In the genomic region with DNA sequence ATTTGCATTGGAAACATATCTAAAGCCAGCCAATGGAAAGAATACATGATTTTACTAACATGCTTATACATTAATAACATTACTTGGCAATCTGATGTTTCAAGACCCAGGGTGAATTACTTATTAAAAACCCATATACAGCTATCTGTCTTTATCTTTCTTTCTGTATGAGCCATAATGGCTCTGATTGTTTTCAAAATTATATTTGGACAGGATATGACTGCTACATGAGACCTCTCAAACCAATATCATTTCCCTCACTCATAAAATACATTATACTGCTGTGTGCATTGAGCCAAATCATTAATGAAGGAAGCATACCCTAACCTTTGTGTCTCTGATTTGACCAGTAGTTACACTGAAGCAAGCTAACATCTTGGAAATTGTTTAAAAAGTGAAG, we compare ENCODE assay signal across 20 cellular contexts.
DNase-seq lines count a peak whose midpoint lies in the region; ATAC-seq and TF ChIP-seq lines count a peak whose summit lies in the region.
"Had no signal": no experiment of that assay in that cellular context is flagged by ENCODE, and none has a peak within 500 bp of the region (broad histone marks: within the 10 kb centered on the region; RNA-seq: fewer than 3 reads in every experiment).

No MANE protein-coding gene starts in this region.

- H3K27ac Mint-ChIP-seq in stimulated activated memory B cell treated with anti-CD40 and anti-IgM and Interleukin-4, amounts not matched to agents 10 μg/mL and 1 μg/mL and 100 μg/mL, for 72 hours = no peak overlapping the region
- H3K27ac Mint-ChIP-seq: B cell; CD8-positive, alpha-beta T cell; IgD-negative memory B cell had no signal

- no peak overlapping the region for H3K9ac ChIP-seq in SK-N-SH
- H3K9ac ChIP-seq: BLaER1 treated with 17β-estradiol and CSF1 and Interleukin-3, amounts not matched to agents 10 nM and 100 nM; GM23248 had no signal

- H3K4me3 Mint-ChIP-seq in stimulated activated memory B cell treated with anti-CD40 and anti-IgM and Interleukin-4, amounts not matched to agents 10 μg/mL and 1 μg/mL and 100 μg/mL, for 72 hours = no peak overlapping the region
- H3K4me3 Mint-ChIP-seq: B cell; CD8-positive, alpha-beta T cell; IgD-negative memory B cell had no signal

- H3K36me3 ChIP-seq in SK-N-SH (replicated peaks in 1 of 2; ENCODE audit: control insufficient read depth in 1 of 2, insufficient read depth in 2 of 2, low read length in 1 of 2) (no peaks in the 10 kb centered on the region), osteoblast (ENCODE audit: insufficient read depth, low read length) (no peaks in the 10 kb centered on the region)
- H3K36me3 ChIP-seq: BLaER1 treated with 17β-estradiol and CSF1 and Interleukin-3, amounts not matched to agents 10 nM and 100 nM had no signal

- no peaks in the 10 kb centered on the region for H4K20me1 ChIP-seq in SK-N-SH (ENCODE audit: insufficient read depth)
- no peaks in the 10 kb centered on the region for H4K20me1 ChIP-seq in osteoblast (ENCODE audit: insufficient read depth, low read length)
- H4K20me1 ChIP-seq: BLaER1 treated with 17β-estradiol and CSF1 and Interleukin-3, amounts not matched to agents 10 nM and 100 nM had no signal

- H3K9me3 ChIP-seq in SK-N-SH = no peaks in the 10 kb centered on the region
- no peaks in the 10 kb centered on the region for H3K9me3 ChIP-seq in osteoblast (ENCODE audit: low read depth, low read length)
- H3K9me3 ChIP-seq: BLaER1 treated with 17β-estradiol and CSF1 and Interleukin-3, amounts not matched to agents 10 nM and 100 nM had no signal

- H3K27ac ChIP-seq in SK-N-SH (ENCODE audit: low read depth in 2 of 2, low read length in 1 of 2) (peak overlapping the region in 1 of 2 experiments; percentile 9; a peak in 1 of 4 replicates), osteoblast (ENCODE audit: low read depth, low read length) (no peak overlapping the region)
- H3K27ac ChIP-seq: BLaER1 treated with 17β-estradiol and CSF1 and Interleukin-3, amounts not matched to agents 10 nM and 100 nM; GM23248 had no signal

- no peak overlapping the region for H3K4me3 ChIP-seq in SK-N-SH (ENCODE audit: low read depth in 2 of 2, low read length in 1 of 2)
- H3K4me3 ChIP-seq in osteoblast (ENCODE audit: insufficient read depth, low read length) = no peak overlapping the region
- H3K4me3 ChIP-seq: BLaER1 treated with 17β-estradiol and CSF1 and Interleukin-3, amounts not matched to agents 10 nM and 100 nM; GM23248 had no signal

- POLR2A ChIA-PET in SK-N-SH (lab: Yijun Ruan, JAX) = no interaction called here

- no peaks in the 10 kb centered on the region for H3K27me3 Mint-ChIP-seq in stimulated activated memory B cell treated with anti-CD40 and anti-IgM and Interleukin-4, amounts not matched to agents 10 μg/mL and 1 μg/mL and 100 μg/mL, for 72 hours
- H3K27me3 Mint-ChIP-seq: B cell, IgD-negative memory B cell had no signal

- peaks cover 3 to 10% of the 10 kb centered on the region in 2 experiments; a peak in 2 of 4 replicates for H3K4me1 ChIP-seq in SK-N-SH (ENCODE audit: control insufficient read depth in 1 of 2, insufficient read depth in 2 of 2, low read depth in 1 of 2, low read length in 1 of 2)
- H3K4me1 ChIP-seq in osteoblast (ENCODE audit: insufficient read depth, low read length) = no peaks in the 10 kb centered on the region
- H3K4me1 ChIP-seq: BLaER1 treated with 17β-estradiol and CSF1 and Interleukin-3, amounts not matched to agents 10 nM and 100 nM had no signal

- H3K27me3 ChIP-seq in SK-N-SH (ENCODE audit: insufficient read depth) (no peaks in the 10 kb centered on the region), osteoblast (ENCODE audit: insufficient read depth, low read length) (no peaks in the 10 kb centered on the region)
- H3K27me3 ChIP-seq: BLaER1 treated with 17β-estradiol and CSF1 and Interleukin-3, amounts not matched to agents 10 nM and 100 nM had no signal

- H3K36me3 Mint-ChIP-seq in stimulated activated memory B cell treated with anti-CD40 and anti-IgM and Interleukin-4, amounts not matched to agents 10 μg/mL and 1 μg/mL and 100 μg/mL, for 72 hours = no peaks in the 10 kb centered on the region
- H3K36me3 Mint-ChIP-seq: CD8-positive, alpha-beta T cell had no signal

- peaks cover 7% of the 10 kb centered on the region for H3K9me3 Mint-ChIP-seq in stimulated activated memory B cell treated with anti-CD40 and anti-IgM and Interleukin-4, amounts not matched to agents 10 μg/mL and 1 μg/mL and 100 μg/mL, for 72 hours

- no peaks in the 10 kb centered on the region for H3K79me2 ChIP-seq in SK-N-SH (ENCODE audit: insufficient read depth)
- H3K79me2 ChIP-seq in osteoblast (ENCODE audit: insufficient read depth, low read length) = no peaks in the 10 kb centered on the region

- H3K9me2 ChIP-seq in SK-N-SH = no peaks in the 10 kb centered on the region

- H2AFZ ChIP-seq in SK-N-SH (ENCODE audit: low read depth) = no peak overlapping the region
- H2AFZ ChIP-seq in osteoblast (ENCODE audit: low read length) = peak overlapping the region; percentile 32
- H2AFZ ChIP-seq: GM23248 had no signal

- CTCF ChIA-PET in SK-N-SH (lab: Yijun Ruan, JAX) = no interaction called here

- TF ChIP-seq CTCF in SK-N-SH (IDR thresholded peaks at IDR 0.05) = no peak
- no peak for TF ChIP-seq CTCF in osteoblast (IDR thresholded peaks at IDR 0.05; ENCODE audit: extremely low read depth, low read depth, low read length)

- no peaks in the 10 kb centered on the region for H3F3A ChIP-seq in SK-N-SH (replicated peaks; ENCODE audit: insufficient read depth)

- DNase-seq in COLO829 (ENCODE audit: low spot score) (peak; percentile 14), HT1080 (ENCODE audit: low read depth) (peak; percentile 10), SK-N-SH (peak; percentile 3), osteoblast (ENCODE audit: insufficient read length, low spot score, missing footprints) (no peak), AG08395 (ENCODE audit: low spot score) (no peak)
- DNase-seq: 8988T; CD8-positive, alpha-beta T cell; COR-L47; DMS 273 treated with DMSO at 0.1 percent for 48 hours; DMS53; DND-41; EL; GM23248; HCEC 1CT had no signal

- no peak for ATAC-seq in GM21737 (IDR thresholded peaks at IDR 0.05; ENCODE audit: unreplicated experiment)
- ATAC-seq in stimulated activated memory B cell treated with anti-CD40 and anti-IgM and Interleukin-4, amounts not matched to agents 10 μg/mL and 1 μg/mL and 100 μg/mL, for 72 hours = no peak
- ATAC-seq: CD8-positive, alpha-beta T cell; HepG2 had no signal

- H3K4me2 ChIP-seq in SK-N-SH (no peak overlapping the region), osteoblast (ENCODE audit: insufficient read depth, low read length) (no peak overlapping the region)
- H3K4me2 ChIP-seq: BLaER1 treated with 17β-estradiol and CSF1 and Interleukin-3, amounts not matched to agents 10 nM and 100 nM had no signal

- TF ChIP-seq EP300 in SK-N-SH (IDR thresholded peaks at IDR 0.05; ENCODE audit: borderline replicate concordance in 1 of 2, low read depth in 1 of 2, low read length in 1 of 2) = peak in 1 of 2 experiments; percentile 69; a peak in 1 of 4 replicates

- no peak for TF ChIP-seq RAD21 in SK-N-SH (IDR thresholded peaks at IDR 0.05; ENCODE audit: low read length)

- no peaks in the 10 kb centered on the region for H3K4me1 Mint-ChIP-seq in stimulated activated memory B cell treated with anti-CD40 and anti-IgM and Interleukin-4, amounts not matched to agents 10 μg/mL and 1 μg/mL and 100 μg/mL, for 72 hours
- H3K4me1 Mint-ChIP-seq: B cell, IgD-negative memory B cell had no signal

TF ChIP-seq in SK-N-SH, 30 proteins besides CTCF, POLR2A, EP300 and RAD21:
- TF ChIP-seq TCF12 (IDR thresholded peaks at IDR 0.05) (no peak), MEF2A (IDR thresholded peaks at IDR 0.05; ENCODE audit: borderline replicate concordance, low read depth) (no peak), TEAD4 (IDR thresholded peaks at IDR 0.05; ENCODE audit: borderline replicate concordance, insufficient read depth) (no peak), JUND (IDR thresholded peaks at IDR 0.05) (no peak), GATA2 (CRISPR knock-in tag; IDR thresholded peaks at IDR 0.05) (no peak), SIN3A (IDR thresholded peaks at IDR 0.05; ENCODE audit: borderline replicate concordance, low read depth, low read length) (no peak), MXI1 (IDR thresholded peaks at IDR 0.05; ENCODE audit: low read depth, low read length) (no peak), NFIC (IDR thresholded peaks at IDR 0.05; ENCODE audit: borderline replicate concordance) (no peak), RXRA (IDR thresholded peaks at IDR 0.05; ENCODE audit: borderline replicate concordance, low read depth) (no peak)
- TF ChIP-seq, protein P1, sequence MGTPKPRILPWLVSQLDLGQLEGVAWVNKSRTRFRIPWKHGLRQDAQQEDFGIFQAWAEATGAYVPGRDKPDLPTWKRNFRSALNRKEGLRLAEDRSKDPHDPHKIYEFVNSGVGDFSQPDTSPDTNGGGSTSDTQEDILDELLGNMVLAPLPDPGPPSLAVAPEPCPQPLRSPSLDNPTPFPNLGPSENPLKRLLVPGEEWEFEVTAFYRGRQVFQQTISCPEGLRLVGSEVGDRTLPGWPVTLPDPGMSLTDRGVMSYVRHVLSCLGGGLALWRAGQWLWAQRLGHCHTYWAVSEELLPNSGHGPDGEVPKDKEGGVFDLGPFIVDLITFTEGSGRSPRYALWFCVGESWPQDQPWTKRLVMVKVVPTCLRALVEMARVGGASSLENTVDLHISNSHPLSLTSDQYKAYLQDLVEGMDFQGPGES (IDR thresholded peaks at IDR 0.05; ENCODE audit: low read depth, low read length) = no peak
- TF ChIP-seq, protein P2, sequence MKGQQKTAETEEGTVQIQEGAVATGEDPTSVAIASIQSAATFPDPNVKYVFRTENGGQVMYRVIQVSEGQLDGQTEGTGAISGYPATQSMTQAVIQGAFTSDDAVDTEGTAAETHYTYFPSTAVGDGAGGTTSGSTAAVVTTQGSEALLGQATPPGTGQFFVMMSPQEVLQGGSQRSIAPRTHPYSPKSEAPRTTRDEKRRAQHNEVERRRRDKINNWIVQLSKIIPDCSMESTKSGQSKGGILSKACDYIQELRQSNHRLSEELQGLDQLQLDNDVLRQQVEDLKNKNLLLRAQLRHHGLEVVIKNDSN (IDR thresholded peaks at IDR 0.05; ENCODE audit: borderline replicate concordance, low read depth) = no peak
- TF ChIP-seq, protein P3, sequence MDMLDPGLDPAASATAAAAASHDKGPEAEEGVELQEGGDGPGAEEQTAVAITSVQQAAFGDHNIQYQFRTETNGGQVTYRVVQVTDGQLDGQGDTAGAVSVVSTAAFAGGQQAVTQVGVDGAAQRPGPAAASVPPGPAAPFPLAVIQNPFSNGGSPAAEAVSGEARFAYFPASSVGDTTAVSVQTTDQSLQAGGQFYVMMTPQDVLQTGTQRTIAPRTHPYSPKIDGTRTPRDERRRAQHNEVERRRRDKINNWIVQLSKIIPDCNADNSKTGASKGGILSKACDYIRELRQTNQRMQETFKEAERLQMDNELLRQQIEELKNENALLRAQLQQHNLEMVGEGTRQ (IDR thresholded peaks at IDR 0.05; ENCODE audit: borderline replicate concordance, low read depth, low read length) = no peak

Comparison
In these comparisons a context has a peak if more than half of its experiments do, and no peak if none do; other contexts are left out.
1. DNase-seq: peak in COLO829 (single experiment), HT1080 (single experiment) and SK-N-SH (single experiment); none in osteoblast (single experiment) and AG08395 (single experiment).